In genomic region chr2:233422050-233422639, GRCh38 we compare ENCODE assay signal across 8 cellular contexts.
DNase-seq lines count a peak whose midpoint lies in the region; ATAC-seq and TF ChIP-seq lines count a peak whose summit lies in the region.

No MANE protein-coding gene starts in this region.

- BruUV-seq in OCI-LY7 (replicated peaks; lab: Mats Ljungman, UMichigan): no TSS peak

- H3K4me1 ChIP-seq in OCI-LY7 (ENCODE audit: insufficient read depth, low read length, poor library complexity, severe bottlenecking): peaks cover 59% of the 10 kb centered on the region

- peak; percentile 46 for ATAC-seq in HG02884 (IDR thresholded peaks at IDR 0.05; ENCODE audit: unreplicated experiment)
- ATAC-seq in activated naive CD4-positive, alpha-beta T cell treated with anti-CD3 and anti-CD28 coated beads, Interleukin-2, amount 50 U/mL, for 72 hours: peak; percentile 35 to 60

- H3K9me3 ChIP-seq in OCI-LY7 (ENCODE audit: low read length): 0 out of 2 replicates have a peak, but pooled peaks cover 7% of the 10 kb centered on the region

- peaks cover 0 to 11% of the 10 kb centered on the region in 2 donors for H3K9me3 Mint-ChIP-seq in activated naive CD4-positive, alpha-beta T cell treated with anti-CD3 and anti-CD28 coated beads, Interleukin-2, amount 50 U/mL, for 72 hours

- H4K20me1 ChIP-seq in OCI-LY7 (ENCODE audit: insufficient read depth, low read length): 0 out of 2 replicates have a peak, but pooled peaks cover 6% of the 10 kb centered on the region

- DNase-seq in OCI-LY7 (ENCODE audit: low spot score) (peak; percentile 83), HPDE6-E6E7 (ENCODE audit: extremely low spot score) (no peak), GM03348 (ENCODE audit: low spot score) (no peak), UCSD-AML1 (lab: John Stamatoyannopoulos, UW; ENCODE audit: unreplicated experiment) (no peak)
- DNase-seq in activated naive CD4-positive, alpha-beta T cell treated with anti-CD3 and anti-CD28 coated beads, Interleukin-2, amount 50 U/mL, for 72 hours (ENCODE audit: low spot score in 2 of 2): peak in 1 of 2 donors; percentile 34
- DNase-seq in stimulated activated CD4-positive, alpha-beta T cell treated with anti-CD3 and anti-CD28 coated beads, Interleukin-12 subunit alpha, Interleukin-12 subunit beta, amount 100 ng/mL, for 48 hours (ENCODE audit: low read depth in 2 of 3, low spot score in 1 of 3): peak in 2 of 3 donors; percentile 27 to 34

- TF ChIP-seq POLR2A in GM18951 (IDR thresholded peaks at IDR 0.05; ENCODE audit: extremely low read depth, insufficient read depth, insufficient read length): peak; percentile 29

- H3K79me2 ChIP-seq in OCI-LY7 (ENCODE audit: insufficient read depth, low read depth, low read length): peaks cover 49% of the 10 kb centered on the region

- H3K36me3 Mint-ChIP-seq in activated naive CD4-positive, alpha-beta T cell treated with anti-CD3 and anti-CD28 coated beads, Interleukin-2, amount 50 U/mL, for 72 hours: peaks cover 11 to 40% of the 10 kb centered on the region in 2 donors

- H3K27ac ChIP-seq in OCI-LY7 (ENCODE audit: low read depth, low read length, poor library complexity, severe bottlenecking): peak overlapping the region; percentile 69

- peak overlapping the region; percentile 61 for H3K4me3 ChIP-seq in OCI-LY7 (ENCODE audit: low read depth, low read length, poor library complexity, severe bottlenecking)

- CTCF ChIA-PET in OCI-LY7 (lab: Charles Lee; ENCODE audit: unreplicated experiment): no interaction called here

- H2AFZ ChIP-seq in OCI-LY7 (ENCODE audit: low read length): peak overlapping the region; percentile 20; the same call in 1 of the 2 replicates

- peak overlapping the region; percentile 47 to 91 for H3K27ac Mint-ChIP-seq in activated naive CD4-positive, alpha-beta T cell treated with anti-CD3 and anti-CD28 coated beads, Interleukin-2, amount 50 U/mL, for 72 hours

- no peak for TF ChIP-seq CTCF in OCI-LY7 (conservative IDR thresholded peaks at IDR 0.05; ENCODE audit: low read length)

- intact Hi-C loops in OCI-LY7 (cut with micrococcal nuclease; ENCODE audit: unreplicated experiment): no loop called here

- in situ Hi-C loops in GM18951 (cut with MboI; ENCODE audit: low sequenced_read_pairs, unreplicated experiment): no loop called here

- POLR2A ChIA-PET in OCI-LY7 (lab: Charles Lee): interaction anchor here (0.5 to 1.4 kb wide), 8 partner anchors 16 to 1007 kb away, joined by 3 to 5 read pairs (median 3); no protein-coding TSS in a partner anchor

- no peaks in the 10 kb centered on the region for H3K9me2 ChIP-seq in OCI-LY7 (ENCODE audit: insufficient read depth, low read length)

- peaks cover 32% of the 10 kb centered on the region for H3K36me3 ChIP-seq in OCI-LY7 (ENCODE audit: insufficient read depth, low read length)

- peak overlapping the region; percentile 75 for H3K4me2 ChIP-seq in OCI-LY7 (ENCODE audit: low read length)

Comparison
In these comparisons a context has a peak if more than half of its experiments do, and no peak if none do; other contexts are left out.
1. DNase-seq: peak in OCI-LY7 (single experiment) and stimulated activated CD4-positive, alpha-beta T cell treated with anti-CD3 and anti-CD28 coated beads, Interleukin-12 subunit alpha, Interleukin-12 subunit beta, amount 100 ng/mL, for 48 hours (2 of 3); none in HPDE6-E6E7 (single experiment), GM03348 (single experiment) and UCSD-AML1 (single experiment).